9 cellular contexts compared by ENCODE assay signal in the genomic region with DNA sequence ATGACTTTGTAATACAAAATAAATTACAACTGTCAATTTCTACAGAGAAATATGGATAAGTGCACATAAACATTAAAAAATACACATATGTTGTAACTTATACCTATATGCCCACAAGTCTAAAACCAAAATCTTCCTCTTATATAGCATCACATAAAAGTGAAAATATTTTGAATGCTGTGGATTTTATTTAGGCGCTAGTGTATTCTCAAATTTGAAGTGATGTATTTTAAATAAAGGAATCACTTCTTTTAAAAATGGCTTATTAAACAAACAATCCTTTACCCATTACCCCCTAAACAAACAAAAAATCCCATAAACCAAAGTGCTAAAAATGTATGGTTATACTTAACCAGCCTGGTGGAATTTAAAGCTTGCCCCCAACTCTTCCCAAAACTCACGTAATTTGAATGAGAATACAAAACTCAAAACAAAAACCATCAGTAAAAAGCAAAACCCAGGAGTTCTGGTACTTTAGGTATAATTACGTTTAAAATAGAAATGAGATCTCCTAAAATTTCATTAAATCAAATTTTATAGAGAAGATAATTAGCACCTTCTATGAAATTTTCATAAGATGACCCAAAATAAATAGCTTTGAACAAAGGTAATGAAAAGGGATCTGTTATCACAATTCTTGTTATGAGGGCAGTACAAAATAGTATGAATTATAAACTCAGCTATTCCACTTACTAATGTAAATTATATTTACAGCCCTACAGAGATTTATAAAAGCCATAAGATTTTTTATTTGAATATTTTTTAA.
DNase-seq lines count a peak whose midpoint lies in the region; ATAC-seq and TF ChIP-seq lines count a peak whose summit lies in the region.
"Had no signal": no experiment of that assay in that cellular context is flagged by ENCODE, and none has a peak within 500 bp of the region (broad histone marks: within the 10 kb centered on the region; RNA-seq: fewer than 3 reads in every experiment).

No MANE protein-coding gene starts in this region.

- H3K27me3 ChIP-seq in iPS-18a (ENCODE audit: control insufficient read depth, insufficient read depth, low read length) (peaks cover 25% of the 10 kb centered on the region), tibial nerve (no peaks in the 10 kb centered on the region)

- no peak overlapping the region for H3K27ac ChIP-seq in iPS-18a (ENCODE audit: low read length)
- H3K27ac ChIP-seq in tibial nerve = peak overlapping the region; percentile 10 to 96 (median 62)

- H3K4me1 Mint-ChIP-seq in activated naive CD4-positive, alpha-beta T cell treated with anti-CD3 and anti-CD28 coated beads for 36 hours (ENCODE audit: low read depth) = peaks cover 21% of the 10 kb centered on the region
- peaks cover 56% of the 10 kb centered on the region for H3K4me1 Mint-ChIP-seq in activated B cell treated with CpG ODN at 0.5 μM for 24 hours

- no peak for ATAC-seq in activated B cell treated with CpG ODN at 0.5 μM for 24 hours (ENCODE audit: low read depth)
- ATAC-seq in GM21737 (IDR thresholded peaks at IDR 0.05; ENCODE audit: unreplicated experiment) = no peak

- POLR2A ChIA-PET in activated B cell treated with CpG ODN at 0.5 μM for 24 hours (lab: Charles Lee) (interaction anchor here (0.6 to 27.6 kb wide), 12 partner anchors 9 to 836 kb away, joined by 3 to 1044 read pairs (median 7); a partner anchor contains a TSS), GM10248 (lab: Yijun Ruan, JAX) (no interaction called here)

- no peak overlapping the region for H3K9ac ChIP-seq in iPS-18a (ENCODE audit: low read length)

- H3K27me3 Mint-ChIP-seq in activated naive CD4-positive, alpha-beta T cell treated with anti-CD3 and anti-CD28 coated beads for 36 hours (ENCODE audit: low read depth) = peaks cover 21% of the 10 kb centered on the region
- H3K27me3 Mint-ChIP-seq in activated B cell treated with CpG ODN at 0.5 μM for 24 hours = no peaks in the 10 kb centered on the region

- H3K9me3 ChIP-seq in iPS-18a (ENCODE audit: control insufficient read depth, low read depth, low read length) (no peaks in the 10 kb centered on the region), tibial nerve (no peaks in the 10 kb centered on the region)

- H3K4me3 ChIP-seq in iPS-18a (ENCODE audit: low read length) (peak overlapping the region; percentile 79), tibial nerve (peak overlapping the region in 2 of 4 donors; percentile 71 to 93)

- no peak for TF ChIP-seq CTCF in activated B cell treated with CpG ODN at 0.5 μM for 24 hours (IDR thresholded peaks at IDR 0.05)
- no peak for TF ChIP-seq CTCF in tibial nerve (IDR thresholded peaks at IDR 0.05)
- TF ChIP-seq CTCF in GM10248 (IDR thresholded peaks at IDR 0.05; ENCODE audit: control extremely low read depth, extremely low read depth, low read depth, missing control alignments) = no peak

- TF ChIP-seq POLR2A in tibial nerve (IDR thresholded peaks at IDR 0.05) = no peak

- H3K36me3 ChIP-seq in iPS-18a (ENCODE audit: control insufficient read depth, low read depth, low read length) = no peaks in the 10 kb centered on the region
- H3K36me3 ChIP-seq in tibial nerve = no peaks in the 10 kb centered on the region

- H3K36me3 Mint-ChIP-seq in activated naive CD4-positive, alpha-beta T cell treated with anti-CD3 and anti-CD28 coated beads for 36 hours (ENCODE audit: low read depth) = peaks cover 28% of the 10 kb centered on the region
- H3K36me3 Mint-ChIP-seq in activated B cell treated with CpG ODN at 0.5 μM for 24 hours (ENCODE audit: low read depth) = peaks cover 35% of the 10 kb centered on the region

- TF ChIP-seq EP300 in tibial nerve (IDR thresholded peaks at IDR 0.05) = no peak

- no peak for DNase-seq in activated naive CD4-positive, alpha-beta T cell treated with anti-CD3 and anti-CD28 coated beads for 36 hours
- DNase-seq in activated naive CD4-positive, alpha-beta T cell (lab: John Stamatoyannopoulos, UW) = no peak
- DNase-seq in activated B cell treated with CpG ODN at 0.5 μM for 24 hours (no peak), tibial nerve (ENCODE audit: low spot score in 2 of 2) (no peak), GM10248 (ENCODE audit: extremely low spot score) (no peak), nucleus accumbens (lab: John Stamatoyannopoulos, UW) (no peak)
- DNase-seq: DMS153 had no signal

- no peak overlapping the region for H3K27ac Mint-ChIP-seq in activated naive CD4-positive, alpha-beta T cell treated with anti-CD3 and anti-CD28 coated beads for 36 hours
- H3K27ac Mint-ChIP-seq in activated B cell treated with CpG ODN at 0.5 μM for 24 hours = peak overlapping the region; percentile 100

- intact Hi-C loops in activated naive CD4-positive, alpha-beta T cell treated with anti-CD3 and anti-CD28 coated beads for 36 hours (cut with micrococcal nuclease) = no loop called here
- intact Hi-C loops in activated B cell treated with CpG ODN at 0.5 μM for 24 hours (cut with micrococcal nuclease) = no loop called here

- 58% methylated on average over 3 of the region's 3 CpGs for WGBS in tibial nerve, 2 donors

- H3K9me3 Mint-ChIP-seq in activated naive CD4-positive, alpha-beta T cell treated with anti-CD3 and anti-CD28 coated beads for 36 hours = no peaks in the 10 kb centered on the region
- H3K9me3 Mint-ChIP-seq in activated B cell treated with CpG ODN at 0.5 μM for 24 hours = no peaks in the 10 kb centered on the region

- peak overlapping the region; percentile 36 for H3K4me3 Mint-ChIP-seq in activated naive CD4-positive, alpha-beta T cell treated with anti-CD3 and anti-CD28 coated beads for 36 hours
- peak overlapping the region; percentile 100 for H3K4me3 Mint-ChIP-seq in activated B cell treated with CpG ODN at 0.5 μM for 24 hours

- H3K4me1 ChIP-seq in iPS-18a (ENCODE audit: control insufficient read depth, low read depth, low read length) (peaks cover 27% of the 10 kb centered on the region), tibial nerve (peaks cover 0 to 57% (median 7%) of the 10 kb centered on the region in 4 donors)

- CTCF ChIA-PET in activated naive CD4-positive, alpha-beta T cell treated with anti-CD3 and anti-CD28 coated beads for 36 hours (lab: Charles Lee) = interaction anchor here (1.7 kb wide), 1 partner anchor 81 kb away, joined by 4 read pairs; a partner anchor contains a TSS
- CTCF ChIA-PET in activated B cell treated with CpG ODN at 0.5 μM for 24 hours (lab: Charles Lee) (interaction anchor here (1.0 to 5.5 kb wide), 6 partner anchors 29 to 833 kb away, joined by 3 to 29 read pairs (median 7); a partner anchor contains a TSS), GM10248 (lab: Yijun Ruan, JAX) (interaction anchor here (1.3 to 5.1 kb wide), 4 partner anchors 13 to 833 kb away, joined by 4 to 27 read pairs (median 13); a partner anchor contains a TSS)
